ENCODE assay signal across 14 cellular contexts in the genomic region with DNA sequence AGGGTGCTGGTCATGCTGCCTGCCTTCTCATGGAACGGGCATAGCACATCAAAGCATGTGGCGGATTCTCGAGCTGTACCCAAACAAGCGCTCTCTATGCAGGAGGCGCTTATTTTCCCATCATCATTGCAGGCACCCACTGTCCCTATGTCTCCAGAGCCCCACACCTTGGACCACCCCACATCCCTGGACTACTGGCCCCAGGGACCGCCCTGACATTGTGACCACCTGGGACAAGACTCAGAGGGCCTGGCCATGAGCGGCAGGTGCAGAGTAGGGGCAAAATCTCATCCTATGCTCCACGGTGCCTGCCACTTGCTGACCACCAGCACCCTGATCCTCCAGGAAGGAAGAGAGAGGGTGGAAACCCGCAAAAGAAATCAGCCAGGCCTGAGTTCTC.
DNase-seq lines count a peak whose midpoint lies in the region; ATAC-seq and TF ChIP-seq lines count a peak whose summit lies in the region.
"Had no signal": no experiment of that assay in that cellular context is flagged by ENCODE, and none has a peak within 500 bp of the region (broad histone marks: within the 10 kb centered on the region; RNA-seq: fewer than 3 reads in every experiment).

No MANE protein-coding gene starts in this region.

- H3K9ac ChIP-seq in neural progenitor cell = no peak overlapping the region
- H3K9ac ChIP-seq: BLaER1 had no signal

- intact Hi-C loops in sigmoid colon (cut with DNase I) (no loop called here), upper lobe of right lung (cut with DNase I) (no loop called here), left cardiac atrium (cut with DNase I) (loop anchor here in 1 of 2 donors (10.0 kb wide), 1 partner anchor 182 kb away; no protein-coding TSS in a partner anchor), prostate gland (cut with DNase I) (no loop called here)

- ATAC-seq in upper lobe of right lung = no peak
- no peak for ATAC-seq in left cardiac atrium
- ATAC-seq: GM12878 had no signal

- 87 to 93% methylated on average over 9 of the region's 9 CpGs for WGBS in sigmoid colon, 2 donors
- WGBS in prostate gland = 87% methylated on average over 9 of the region's 9 CpGs

- no peaks in the 10 kb centered on the region for H3K36me3 ChIP-seq in neural progenitor cell
- H3K36me3 ChIP-seq in sigmoid colon = no peaks in the 10 kb centered on the region
- H3K36me3 ChIP-seq in upper lobe of right lung = no peaks in the 10 kb centered on the region
- no peaks in the 10 kb centered on the region for H3K36me3 ChIP-seq in prostate gland
- H3K36me3 ChIP-seq: BLaER1, HAP-1 had no signal

- TF ChIP-seq CTCF in neural progenitor cell (IDR thresholded peaks at IDR 0.05) (no peak), sigmoid colon (IDR thresholded peaks at IDR 0.05) (no peak), upper lobe of right lung (IDR thresholded peaks at IDR 0.05) (no peak), prostate gland (IDR thresholded peaks at IDR 0.05) (no peak)

- H3K9me3 ChIP-seq in neural progenitor cell (ENCODE audit: low read depth) = no peaks in the 10 kb centered on the region
- H3K9me3 ChIP-seq in sigmoid colon = peaks cover 0 to under 1% (median 0%) of the 10 kb centered on the region in 4 donors
- H3K9me3 ChIP-seq in upper lobe of right lung = no peaks in the 10 kb centered on the region
- no peaks in the 10 kb centered on the region for H3K9me3 ChIP-seq in prostate gland

- no peak overlapping the region for H3K4me2 ChIP-seq in neural progenitor cell
- H3K4me2 ChIP-seq: BLaER1 had no signal

- H3K4me3 ChIP-seq in neural progenitor cell = no peak overlapping the region
- no peak overlapping the region for H3K4me3 ChIP-seq in sigmoid colon
- H3K4me3 ChIP-seq in upper lobe of right lung = no peak overlapping the region
- no peak overlapping the region for H3K4me3 ChIP-seq in prostate gland
- H3K4me3 ChIP-seq: BLaER1, GM12878, HAP-1 had no signal

- H3K27ac ChIP-seq in caudate nucleus (ENCODE audit: low read depth, low read length) (peak overlapping the region; percentile 72), neural progenitor cell (no peak overlapping the region), sigmoid colon (no peak overlapping the region), upper lobe of right lung (no peak overlapping the region), prostate gland (no peak overlapping the region)
- H3K27ac ChIP-seq: BLaER1 had no signal

- no peaks in the 10 kb centered on the region for H3F3A ChIP-seq in neural progenitor cell (ENCODE audit: low read depth)

- H3K9me3 Mint-ChIP-seq in neural progenitor cell = peaks cover 2% of the 10 kb centered on the region

- no peaks in the 10 kb centered on the region for H3K36me3 Mint-ChIP-seq in neural progenitor cell
- H3K36me3 Mint-ChIP-seq: CD14-positive monocyte; CD4-positive, alpha-beta memory T cell had no signal

- peaks cover 12% of the 10 kb centered on the region for H3K27me3 Mint-ChIP-seq in neural progenitor cell (ENCODE audit: insufficient read depth, low read depth)

- peaks cover 14% of the 10 kb centered on the region for H3K4me1 Mint-ChIP-seq in neural progenitor cell
- H3K4me1 Mint-ChIP-seq: CD14-positive monocyte; CD4-positive, alpha-beta memory T cell had no signal

- no peaks in the 10 kb centered on the region for H4K20me1 ChIP-seq in neural progenitor cell (ENCODE audit: low read depth)
- H4K20me1 ChIP-seq: BLaER1 had no signal

- H3K27me3 ChIP-seq in neural progenitor cell (no peaks in the 10 kb centered on the region), sigmoid colon (no peaks in the 10 kb centered on the region), upper lobe of right lung (no peaks in the 10 kb centered on the region), prostate gland (replicated peaks; ENCODE audit: insufficient read depth) (no peaks in the 10 kb centered on the region)
- H3K27me3 ChIP-seq: BLaER1 had no signal

- H3K4me3 Mint-ChIP-seq in neural progenitor cell = no peak overlapping the region
- H3K4me3 Mint-ChIP-seq: CD14-positive monocyte; CD4-positive, alpha-beta memory T cell had no signal

- H2AFZ ChIP-seq in neural progenitor cell (replicated peaks) = no peak overlapping the region

- peak overlapping the region; percentile 64 for H3K27ac Mint-ChIP-seq in neural progenitor cell
- H3K27ac Mint-ChIP-seq: CD14-positive monocyte; CD4-positive, alpha-beta memory T cell had no signal

- TF ChIP-seq EP300 in sigmoid colon (IDR thresholded peaks at IDR 0.05) = no peak

- H3K79me2 ChIP-seq in neural progenitor cell (ENCODE audit: low read depth) = no peaks in the 10 kb centered on the region

- DNase-seq in caudate nucleus (lab: John Stamatoyannopoulos, UW) = no peak
- no peak for DNase-seq in neural progenitor cell (ENCODE audit: low spot score)
- peak; percentile 25 for DNase-seq in sigmoid colon
- DNase-seq in upper lobe of right lung = peak; percentile 60
- no peak for DNase-seq in left cardiac atrium
- no peak for DNase-seq in middle frontal gyrus (ENCODE audit: extremely low spot score, low spot score)
- DNase-seq in prostate gland (ENCODE audit: low spot score) = no peak
- DNase-seq: 8988T; CD4-positive, alpha-beta memory T cell; GF-D8 had no signal

- no peaks in the 10 kb centered on the region for H3K4me1 ChIP-seq in neural progenitor cell
- no peaks in the 10 kb centered on the region for H3K4me1 ChIP-seq in sigmoid colon
- H3K4me1 ChIP-seq in upper lobe of right lung = no peaks in the 10 kb centered on the region
- H3K4me1 ChIP-seq in prostate gland (replicated peaks) = no peaks in the 10 kb centered on the region
- H3K4me1 ChIP-seq: HAP-1 had no signal

- TF ChIP-seq POLR2A in sigmoid colon (IDR thresholded peaks at IDR 0.05) (no peak), prostate gland (IDR thresholded peaks at IDR 0.05) (no peak)

Comparison
In these comparisons a context has a peak if more than half of its experiments do, and no peak if none do; other contexts are left out.
1. DNase-seq: peak in sigmoid colon (single experiment) and upper lobe of right lung (single experiment); none in caudate nucleus (0 of 61), neural progenitor cell (single experiment), left cardiac atrium (single experiment), middle frontal gyrus (single experiment) and prostate gland (single experiment).